Comparison of ENCODE assay signal across 1 cellular context in genomic region chr4:139299536-139299935, GRCh38.
TF ChIP-seq lines count a peak whose summit lies in the region.

No MANE protein-coding gene starts in this region.

TF ChIP-seq in GM12878, 131 proteins besides CTCF, POLR2A, EP300 and RAD21:
- TF ChIP-seq RFX5 (IDR thresholded peaks at IDR 0.05; ENCODE audit: low read depth, low read length) = no peak
- TF ChIP-seq ELK1 (IDR thresholded peaks at IDR 0.05; ENCODE audit: low read depth, low read length) = no peak
- TF ChIP-seq TCF7 (IDR thresholded peaks at IDR 0.05; ENCODE audit: borderline replicate concordance) = no peak
- TF ChIP-seq, protein P1, sequence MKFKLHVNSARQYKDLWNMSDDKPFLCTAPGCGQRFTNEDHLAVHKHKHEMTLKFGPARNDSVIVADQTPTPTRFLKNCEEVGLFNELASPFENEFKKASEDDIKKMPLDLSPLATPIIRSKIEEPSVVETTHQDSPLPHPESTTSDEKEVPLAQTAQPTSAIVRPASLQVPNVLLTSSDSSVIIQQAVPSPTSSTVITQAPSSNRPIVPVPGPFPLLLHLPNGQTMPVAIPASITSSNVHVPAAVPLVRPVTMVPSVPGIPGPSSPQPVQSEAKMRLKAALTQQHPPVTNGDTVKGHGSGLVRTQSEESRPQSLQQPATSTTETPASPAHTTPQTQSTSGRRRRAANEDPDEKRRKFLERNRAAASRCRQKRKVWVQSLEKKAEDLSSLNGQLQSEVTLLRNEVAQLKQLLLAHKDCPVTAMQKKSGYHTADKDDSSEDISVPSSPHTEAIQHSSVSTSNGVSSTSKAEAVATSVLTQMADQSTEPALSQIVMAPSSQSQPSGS (IDR thresholded peaks at IDR 0.05; ENCODE audit: low read length) = no peak
- TF ChIP-seq KLF5 (IDR thresholded peaks at IDR 0.05; ENCODE audit: partially characterized antibody) = no peak
- no peak for TF ChIP-seq MTA3 (IDR thresholded peaks at IDR 0.05; ENCODE audit: borderline replicate concordance, low read length)
